In the genomic region with DNA sequence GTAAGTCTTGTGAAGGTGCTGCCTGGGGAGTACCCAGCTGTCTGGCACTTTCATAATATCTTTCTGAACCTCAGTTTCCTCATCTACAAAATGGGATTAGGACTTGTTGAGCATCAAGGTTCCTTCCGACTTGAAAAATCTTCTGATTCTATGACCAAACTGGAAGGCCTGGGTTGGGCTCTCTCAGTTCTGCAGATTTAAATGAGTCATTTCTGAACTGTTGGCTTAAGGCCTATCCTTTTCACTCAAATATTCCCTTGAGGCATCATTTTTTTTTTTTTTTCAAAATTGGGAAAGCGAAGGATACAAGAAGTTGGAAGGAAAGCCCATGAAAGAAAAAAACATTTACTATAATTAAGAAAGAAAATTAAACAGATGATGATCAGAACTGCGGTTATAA, we compare ENCODE assay signal across 15 cellular contexts. TPM values are rescaled to one million over a fixed set of nuclear protein-coding genes. Genes with fewer than 3 reads are reported as not detected.
DNase-seq lines count a peak whose midpoint lies in the region; ATAC-seq and TF ChIP-seq lines count a peak whose summit lies in the region.
"Had no signal": no experiment of that assay in that cellular context is flagged by ENCODE, and none has a peak within 500 bp of the region (broad histone marks: within the 10 kb centered on the region; RNA-seq: fewer than 3 reads in every experiment).

No MANE protein-coding gene starts in this region.

- intact Hi-C loops in adrenal gland (cut with DNase I) (loop anchor here in 1 of 2 donors (10.0 kb wide), 1 partner anchor 148 kb away; no protein-coding TSS in a partner anchor), CD14-positive monocyte (cut with micrococcal nuclease) (no loop called here)

- H3K9me3 Mint-ChIP-seq in CD14-positive monocyte, result peaks cover 0 to 5% (median under 1%) of the 10 kb centered on the region in 7 donors
- H3K9me3 Mint-ChIP-seq: T-cell had no signal

- H3K27ac ChIP-seq in adrenal gland, result no peak overlapping the region
- H3K27ac ChIP-seq: thoracic aorta had no signal

- H3K36me3 Mint-ChIP-seq in CD14-positive monocyte, result peaks cover 2 to 7% of the 10 kb centered on the region in 2 donors
- H3K36me3 Mint-ChIP-seq: T-cell had no signal

- no peaks in the 10 kb centered on the region for H3K27me3 ChIP-seq in adrenal gland

- H3K4me3 Mint-ChIP-seq in CD14-positive monocyte, result no peak overlapping the region
- H3K4me3 Mint-ChIP-seq: activated naive CD8-positive, alpha-beta T cell treated with anti-CD3 and anti-CD28 coated beads, Interleukin-2, amount 50 U/mL, for 24 hours; T-cell had no signal

- peaks cover 68% of the 10 kb centered on the region for H3K4me1 Mint-ChIP-seq in CD14-positive monocyte
- H3K4me1 Mint-ChIP-seq: activated naive CD8-positive, alpha-beta T cell treated with anti-CD3 and anti-CD28 coated beads, Interleukin-2, amount 50 U/mL, for 24 hours; T-cell had no signal

- WGBS in adrenal gland, 4 donors, result 79 to 83% (median 80%) methylated on average over 3 of the region's 3 CpGs

- peaks cover 0 to under 1% (median 0%) of the 10 kb centered on the region in 3 donors for H3K27me3 Mint-ChIP-seq in CD14-positive monocyte (ENCODE audit: low read depth in 3 of 3)

- no peaks in the 10 kb centered on the region for H3K36me3 ChIP-seq in adrenal gland (replicated peaks in 1 of 2)
- H3K36me3 ChIP-seq: thoracic aorta had no signal

- H3K9me3 ChIP-seq in adrenal gland (replicated peaks in 1 of 3), result no peaks in the 10 kb centered on the region
- H3K9me3 ChIP-seq: thoracic aorta had no signal

- H3K4me3 ChIP-seq in adrenal gland, result no peak overlapping the region
- H3K4me3 ChIP-seq: thoracic aorta had no signal

- TF ChIP-seq CTCF in adrenal gland (IDR thresholded peaks at IDR 0.05), result no peak
- TF ChIP-seq CTCF in GM13977 (IDR thresholded peaks at IDR 0.05; ENCODE audit: extremely low read depth, insufficient read depth, missing control alignments), result no peak
- TF ChIP-seq CTCF in CD14-positive monocyte (IDR thresholded peaks at IDR 0.05), result no peak

- peak; percentile 43 for DNase-seq in AG20443 (ENCODE audit: low spot score)
- DNase-seq in RPMI7951 (ENCODE audit: low read depth), result peak; percentile 95
- peak; percentile 72 for DNase-seq in epidermal melanocyte (ENCODE audit: insufficient read length, low spot score)
- DNase-seq in hepatic stellate cell (ENCODE audit: low spot score), result peak; percentile 52
- DNase-seq in adrenal gland, result no peak
- no peak for DNase-seq in GM13977 (ENCODE audit: low spot score)
- DNase-seq in CD14-positive monocyte (ENCODE audit: low spot score), result no peak
- DNase-seq: activated CD4-positive, alpha-beta T cell treated with anti-CD3 and anti-CD28 coated beads for 48 hours; activated naive CD8-positive, alpha-beta T cell treated with anti-CD3 and anti-CD28 coated beads, Interleukin-2, amount 50 U/mL, for 24 hours; activated T-cell treated with anti-CD3 and anti-CD28 coated beads, Interleukin-2, amount 50 U/mL, for 48 hours; NCI-H1092 treated with DMSO at 0.1 percent for 48 hours; NCI-H2227 treated with DMSO at 0.1 percent for 48 hours; T-cell had no signal

- no peak for ATAC-seq in GM21528 (IDR thresholded peaks at IDR 0.05; ENCODE audit: low FRiP score, unreplicated experiment)
- ATAC-seq: activated naive CD8-positive, alpha-beta T cell treated with anti-CD3 and anti-CD28 coated beads, Interleukin-2, amount 50 U/mL, for 24 hours; T-cell had no signal

- H3K27ac Mint-ChIP-seq in CD14-positive monocyte, result peak overlapping the region in 1 of 7 donors; percentile 90
- H3K27ac Mint-ChIP-seq: activated naive CD8-positive, alpha-beta T cell treated with anti-CD3 and anti-CD28 coated beads, Interleukin-2, amount 50 U/mL, for 24 hours; T-cell had no signal

- no peak for TF ChIP-seq POLR2A in adrenal gland (IDR thresholded peaks at IDR 0.05)

- in situ Hi-C loops in GM13977 (cut with MboI; ENCODE audit: low pct_unique_long_range_greater_than_20kb, low sequenced_read_pairs, unreplicated experiment), result no loop called here

- peaks cover 19 to 30% of the 10 kb centered on the region in 2 donors for H3K4me1 ChIP-seq in adrenal gland (replicated peaks in 1 of 2)

RNA-seq across cellular contexts. Expression of a gene that starts 40.8 kb away (rescaled TPM):
- total RNA-seq in RPMI7951 (2014; rRNA removed; shearing (Covaris generic)), result 0.39 and 1.2 TPM in 2 replicates
- total RNA-seq in adrenal gland, result 100 to 1,000 TPM in 2 of 8 donors, 10 to 100 TPM in 6; 22.4 to 118 (median 46.0) TPM
- polyA plus RNA-seq in adrenal gland (10 to 100 TPM in 2 of 3 donors, 1 to 10 TPM in 1; 9.7 to 16.7 (median 13.7) TPM), CD14-positive monocyte (100 to 1,000 TPM; 162 to 250 TPM)

Comparison
In these comparisons a context has a peak if more than half of its experiments do, and no peak if none do; other contexts are left out.
1. DNase-seq: peak in AG20443 (single experiment), RPMI7951 (single experiment), epidermal melanocyte (single experiment) and hepatic stellate cell (single experiment); none in adrenal gland (0 of 7), GM13977 (single experiment) and CD14-positive monocyte (single experiment).
2. RNA of a gene that starts 40.8 kb away (total RNA-seq): 22.4 to 118 TPM in adrenal gland; 0.39 to 1.2 TPM in RPMI7951; every median in the first group is over 10 times any median in the second.